In genomic region chr20:49278817-49279676, GRCh38 we compare ENCODE assay signal across 1 cellular context.
A peak's percentile ranks its signal among the peaks of the same experiment; 100 is the strongest.
TF ChIP-seq lines count a peak whose summit lies in the region.

No MANE protein-coding gene starts in this region.

TF ChIP-seq in GM12878, 131 proteins besides CTCF, POLR2A, EP300 and RAD21 (continued from another document):
- TF ChIP-seq NR2F1 (conservative IDR thresholded peaks at IDR 0.05): 0 out of 2 replicates have a peak, but pooled peaks have one; percentile 3
- 0 out of 2 replicates have a peak, but pooled peaks have one; percentile 3 for TF ChIP-seq TCF7 (IDR thresholded peaks at IDR 0.05; ENCODE audit: borderline replicate concordance)
- TF ChIP-seq FOS (IDR thresholded peaks at IDR 0.05; ENCODE audit: borderline replicate concordance, extremely low read depth, insufficient read length): no peak
- TF ChIP-seq RUNX3 (IDR thresholded peaks at IDR 0.05; ENCODE audit: low read length): peak; percentile 1; the same call in 1 of the 2 replicates
- TF ChIP-seq POLR2AphosphoS5 (IDR thresholded peaks at IDR 0.05; ENCODE audit: low read length): peak; percentile 77; the same call in 1 of the 2 replicates
- TF ChIP-seq CEBPB (IDR thresholded peaks at IDR 0.05; ENCODE audit: borderline replicate concordance in 1 of 2, low read depth in 2 of 2, low read length in 2 of 2): no peak
- no peak for TF ChIP-seq ZNF384 (IDR thresholded peaks at IDR 0.05; ENCODE audit: borderline replicate concordance, low read depth, low read length)
- TF ChIP-seq CHD2 (IDR thresholded peaks at IDR 0.05; ENCODE audit: borderline replicate concordance, low read depth, low read length): no peak
- TF ChIP-seq CBX3 (IDR thresholded peaks at IDR 0.05; ENCODE audit: borderline replicate concordance, low read depth): no peak
- TF ChIP-seq, protein P1, sequence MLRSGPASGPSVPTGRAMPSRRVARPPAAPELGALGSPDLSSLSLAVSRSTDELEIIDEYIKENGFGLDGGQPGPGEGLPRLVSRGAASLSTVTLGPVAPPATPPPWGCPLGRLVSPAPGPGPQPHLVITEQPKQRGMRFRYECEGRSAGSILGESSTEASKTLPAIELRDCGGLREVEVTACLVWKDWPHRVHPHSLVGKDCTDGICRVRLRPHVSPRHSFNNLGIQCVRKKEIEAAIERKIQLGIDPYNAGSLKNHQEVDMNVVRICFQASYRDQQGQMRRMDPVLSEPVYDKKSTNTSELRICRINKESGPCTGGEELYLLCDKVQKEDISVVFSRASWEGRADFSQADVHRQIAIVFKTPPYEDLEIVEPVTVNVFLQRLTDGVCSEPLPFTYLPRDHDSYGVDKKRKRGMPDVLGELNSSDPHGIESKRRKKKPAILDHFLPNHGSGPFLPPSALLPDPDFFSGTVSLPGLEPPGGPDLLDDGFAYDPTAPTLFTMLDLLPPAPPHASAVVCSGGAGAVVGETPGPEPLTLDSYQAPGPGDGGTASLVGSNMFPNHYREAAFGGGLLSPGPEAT (IDR thresholded peaks at IDR 0.05; ENCODE audit: low read depth): no peak; the same call in 1 of the 2 replicates
- TF ChIP-seq DPF2 (IDR thresholded peaks at IDR 0.05): no peak
- no peak for TF ChIP-seq IRF3 (IDR thresholded peaks at IDR 0.05)
- TF ChIP-seq, protein P2, sequence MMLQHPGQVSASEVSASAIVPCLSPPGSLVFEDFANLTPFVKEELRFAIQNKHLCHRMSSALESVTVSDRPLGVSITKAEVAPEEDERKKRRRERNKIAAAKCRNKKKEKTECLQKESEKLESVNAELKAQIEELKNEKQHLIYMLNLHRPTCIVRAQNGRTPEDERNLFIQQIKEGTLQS (IDR thresholded peaks at IDR 0.05; ENCODE audit: borderline replicate concordance, extremely low read depth, low read depth, low read length): no peak
- TF ChIP-seq, protein P3, sequence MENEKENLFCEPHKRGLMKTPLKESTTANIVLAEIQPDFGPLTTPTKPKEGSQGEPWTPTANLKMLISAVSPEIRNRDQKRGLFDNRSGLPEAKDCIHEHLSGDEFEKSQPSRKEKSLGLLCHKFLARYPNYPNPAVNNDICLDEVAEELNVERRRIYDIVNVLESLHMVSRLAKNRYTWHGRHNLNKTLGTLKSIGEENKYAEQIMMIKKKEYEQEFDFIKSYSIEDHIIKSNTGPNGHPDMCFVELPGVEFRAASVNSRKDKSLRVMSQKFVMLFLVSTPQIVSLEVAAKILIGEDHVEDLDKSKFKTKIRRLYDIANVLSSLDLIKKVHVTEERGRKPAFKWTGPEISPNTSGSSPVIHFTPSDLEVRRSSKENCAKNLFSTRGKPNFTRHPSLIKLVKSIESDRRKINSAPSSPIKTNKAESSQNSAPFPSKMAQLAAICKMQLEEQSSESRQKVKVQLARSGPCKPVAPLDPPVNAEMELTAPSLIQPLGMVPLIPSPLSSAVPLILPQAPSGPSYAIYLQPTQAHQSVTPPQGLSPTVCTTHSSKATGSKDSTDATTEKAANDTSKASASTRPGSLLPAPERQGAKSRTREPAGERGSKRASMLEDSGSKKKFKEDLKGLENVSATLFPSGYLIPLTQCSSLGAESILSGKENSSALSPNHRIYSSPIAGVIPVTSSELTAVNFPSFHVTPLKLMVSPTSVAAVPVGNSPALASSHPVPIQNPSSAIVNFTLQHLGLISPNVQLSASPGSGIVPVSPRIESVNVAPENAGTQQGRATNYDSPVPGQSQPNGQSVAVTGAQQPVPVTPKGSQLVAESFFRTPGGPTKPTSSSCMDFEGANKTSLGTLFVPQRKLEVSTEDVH (IDR thresholded peaks at IDR 0.05; ENCODE audit: low read depth, partially characterized antibody): no peak
- TF ChIP-seq, protein P4, sequence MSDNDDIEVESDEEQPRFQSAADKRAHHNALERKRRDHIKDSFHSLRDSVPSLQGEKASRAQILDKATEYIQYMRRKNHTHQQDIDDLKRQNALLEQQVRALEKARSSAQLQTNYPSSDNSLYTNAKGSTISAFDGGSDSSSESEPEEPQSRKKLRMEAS (IDR thresholded peaks at IDR 0.05; ENCODE audit: low read depth, low read length): peak; percentile 54; the same call in 1 of the 2 replicates
- no peak for TF ChIP-seq SRF (IDR thresholded peaks at IDR 0.05; ENCODE audit: low read depth in 2 of 2, low read length in 2 of 2)
- no peak for TF ChIP-seq POU2F2 (IDR thresholded peaks at IDR 0.05; ENCODE audit: borderline replicate concordance, low read depth, low read length)
- TF ChIP-seq ATF7 (IDR thresholded peaks at IDR 0.05; ENCODE audit: low read depth): no peak; the same call in 1 of the 2 replicates
- no peak for TF ChIP-seq IKZF2 (IDR thresholded peaks at IDR 0.05)
- TF ChIP-seq KLF5 (IDR thresholded peaks at IDR 0.05; ENCODE audit: partially characterized antibody): no peak
- no peak for TF ChIP-seq SREBF1 (IDR thresholded peaks at IDR 0.05; ENCODE audit: low read length)
- no peak for TF ChIP-seq HCFC1 (IDR thresholded peaks at IDR 0.05; ENCODE audit: low read length)
- TF ChIP-seq, protein P5, sequence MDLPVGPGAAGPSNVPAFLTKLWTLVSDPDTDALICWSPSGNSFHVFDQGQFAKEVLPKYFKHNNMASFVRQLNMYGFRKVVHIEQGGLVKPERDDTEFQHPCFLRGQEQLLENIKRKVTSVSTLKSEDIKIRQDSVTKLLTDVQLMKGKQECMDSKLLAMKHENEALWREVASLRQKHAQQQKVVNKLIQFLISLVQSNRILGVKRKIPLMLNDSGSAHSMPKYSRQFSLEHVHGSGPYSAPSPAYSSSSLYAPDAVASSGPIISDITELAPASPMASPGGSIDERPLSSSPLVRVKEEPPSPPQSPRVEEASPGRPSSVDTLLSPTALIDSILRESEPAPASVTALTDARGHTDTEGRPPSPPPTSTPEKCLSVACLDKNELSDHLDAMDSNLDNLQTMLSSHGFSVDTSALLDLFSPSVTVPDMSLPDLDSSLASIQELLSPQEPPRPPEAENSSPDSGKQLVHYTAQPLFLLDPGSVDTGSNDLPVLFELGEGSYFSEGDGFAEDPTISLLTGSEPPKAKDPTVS (IDR thresholded peaks at IDR 0.05; ENCODE audit: low read depth, low read length): no peak
- TF ChIP-seq CREB1 (IDR thresholded peaks at IDR 0.05; ENCODE audit: low read depth): no peak
- TF ChIP-seq, protein P6, sequence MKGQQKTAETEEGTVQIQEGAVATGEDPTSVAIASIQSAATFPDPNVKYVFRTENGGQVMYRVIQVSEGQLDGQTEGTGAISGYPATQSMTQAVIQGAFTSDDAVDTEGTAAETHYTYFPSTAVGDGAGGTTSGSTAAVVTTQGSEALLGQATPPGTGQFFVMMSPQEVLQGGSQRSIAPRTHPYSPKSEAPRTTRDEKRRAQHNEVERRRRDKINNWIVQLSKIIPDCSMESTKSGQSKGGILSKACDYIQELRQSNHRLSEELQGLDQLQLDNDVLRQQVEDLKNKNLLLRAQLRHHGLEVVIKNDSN (IDR thresholded peaks at IDR 0.05; ENCODE audit: borderline replicate concordance, extremely low read length, insufficient read depth, low read depth, low read length): no peak
- TF ChIP-seq BCL3 (IDR thresholded peaks at IDR 0.05; ENCODE audit: borderline replicate concordance, insufficient read depth, low read depth, low read length, poor library complexity, severe bottlenecking): no peak
- no peak for TF ChIP-seq E2F4 (IDR thresholded peaks at IDR 0.05; ENCODE audit: low read depth, low read length)
